In genomic region chrX:107742754-107743191, GRCh38 we compare ENCODE assay signal across 10 cellular contexts. TPM values are rescaled to one million over a fixed set of nuclear protein-coding genes. Genes with fewer than 3 reads are reported as not detected.
DNase-seq lines count a peak whose midpoint lies in the region; ATAC-seq, FAIRE-seq and TF ChIP-seq lines count a peak whose summit lies in the region.
"Had no signal": no experiment of that assay in that cellular context is flagged by ENCODE, and none has a peak within 500 bp of the region (broad histone marks: within the 10 kb centered on the region; RNA-seq: fewer than 3 reads in every experiment).

No MANE protein-coding gene starts in this region.

- H3K79me2 ChIP-seq in SU-DHL-6 (ENCODE audit: insufficient read depth, low read length): no peaks in the 10 kb centered on the region

- no peak for TF ChIP-seq CTCF in CD4-positive, alpha-beta T cell (IDR thresholded peaks at IDR 0.05)
- no peak for TF ChIP-seq CTCF in SU-DHL-6 (IDR thresholded peaks at IDR 0.05; ENCODE audit: insufficient read depth, low read length, poor library complexity, severe bottlenecking)
- TF ChIP-seq CTCF in esophagus squamous epithelium (IDR thresholded peaks at IDR 0.05): no peak
- TF ChIP-seq CTCF in pancreas (IDR thresholded peaks at IDR 0.05): no peak

- no peak overlapping the region for H3K4me3 ChIP-seq in SU-DHL-6 (ENCODE audit: insufficient read depth, low read length, poor library complexity, severe bottlenecking)
- peak overlapping the region in 3 of 4 donors; percentile 12 to 52 (median 21) for H3K4me3 ChIP-seq in esophagus squamous epithelium
- H3K4me3 ChIP-seq in pancreas: peak overlapping the region in 1 of 4 donors; percentile 14

- H3K27ac ChIP-seq in CD4-positive, alpha-beta T cell (ENCODE audit: low read depth, low read length): peak overlapping the region; percentile 64
- H3K27ac ChIP-seq in SU-DHL-6 (ENCODE audit: low read depth, low read length) (peak overlapping the region; percentile 57; the same call in 1 of the 2 replicates), esophagus squamous epithelium (peak overlapping the region; percentile 87 to 94 (median 94)), pancreas (peak overlapping the region; percentile 57 to 84 (median 73))

- H3F3A ChIP-seq in SU-DHL-6 (ENCODE audit: insufficient read depth): no peaks in the 10 kb centered on the region

- CTCF ChIA-PET in CD4-positive, alpha-beta T cell (lab: Charles Lee): interaction anchor here (1.2 to 5.3 kb wide), 2 partner anchors 20 to 69 kb away, joined by 3 to 29 read pairs; no protein-coding TSS in a partner anchor

- no peak for FAIRE-seq in pancreas (lab: Jason Lieb, UNC)

- peaks cover 7% of the 10 kb centered on the region for H3K27me3 Mint-ChIP-seq in CD4-positive, alpha-beta T cell

- H3K4me2 ChIP-seq in SU-DHL-6 (ENCODE audit: low read depth, low read length, poor library complexity, severe bottlenecking): no peak overlapping the region

- H3K4me1 ChIP-seq in esophagus squamous epithelium (peaks cover 25 to 94% (median 57%) of the 10 kb centered on the region in 3 donors), pancreas (peaks cover 15 to 24% (median 19%) of the 10 kb centered on the region in 3 donors)

- H3K27ac Mint-ChIP-seq in CD4-positive, alpha-beta T cell: peak overlapping the region; percentile 98

- peak overlapping the region; percentile 29; the same call in 1 of the 2 replicates for H3K9ac ChIP-seq in SU-DHL-6 (ENCODE audit: low read length)

- no peaks in the 10 kb centered on the region for H3K9me2 ChIP-seq in SU-DHL-6 (replicated peaks; ENCODE audit: insufficient read depth, low read length)

- intact Hi-C loops in CD4-positive, alpha-beta T cell (cut with DNase I, micrococcal nuclease): loop anchor here (1.0 to 10.0 kb wide), 4 partner anchors 25 to 152 kb away; partner anchors contain the start of gene TSC22D3 (in 1 of the 2)
- intact Hi-C loops in esophagus squamous epithelium (cut with DNase I) (no loop called here), pancreas (cut with DNase I) (no loop called here)

- H3K27me3 ChIP-seq in CD4-positive, alpha-beta T cell (ENCODE audit: control insufficient read depth, insufficient read depth, low read length): no peaks in the 10 kb centered on the region
- H3K27me3 ChIP-seq in SU-DHL-6 (ENCODE audit: low read length) (no peaks in the 10 kb centered on the region), esophagus squamous epithelium (no peaks in the 10 kb centered on the region), pancreas (peaks cover 0 to 4% (median 0%) of the 10 kb centered on the region in 4 donors)

- no peak for TF ChIP-seq POLR2A in esophagus squamous epithelium (IDR thresholded peaks at IDR 0.05)

- H3K4me1 Mint-ChIP-seq in CD4-positive, alpha-beta T cell (ENCODE audit: low read depth): peaks cover 47% of the 10 kb centered on the region

- POLR2A ChIA-PET in CD4-positive, alpha-beta T cell (lab: Charles Lee): interaction anchor here (0.6 to 5.4 kb wide), 12 partner anchors 9 to 114 kb away, joined by 3 to 96 read pairs (median 8); partner anchors contain the start of genes NCBP2L, PRPS1 and TSC22D3

- no peaks in the 10 kb centered on the region for H3K9me3 ChIP-seq in CD4-positive, alpha-beta T cell (ENCODE audit: control insufficient read depth, low read length)
- H3K9me3 ChIP-seq in SU-DHL-6 (ENCODE audit: insufficient read depth, low read length): no peaks in the 10 kb centered on the region
- no peaks in the 10 kb centered on the region for H3K9me3 ChIP-seq in esophagus squamous epithelium
- H3K9me3 ChIP-seq in pancreas: no peaks in the 10 kb centered on the region
- H3K9me3 ChIP-seq: HAP-1 had no signal

- H2AFZ ChIP-seq in SU-DHL-6 (ENCODE audit: low read depth, low read length, severe bottlenecking): peak overlapping the region; percentile 86

- 58 to 72% methylated on average over 6 to 12 of the region's 23 CpGs for WGBS in esophagus squamous epithelium, 2 donors
- 27 to 37% methylated on average over 23 of the region's 23 CpGs for WGBS in pancreas, 2 donors

- no peak for ATAC-seq in CD4-positive, alpha-beta T cell (ENCODE audit: poor library complexity)
- ATAC-seq in pancreas: peak; percentile 5 to 15 (median 12)
- ATAC-seq in HG03439 (IDR thresholded peaks at IDR 0.05; ENCODE audit: unreplicated experiment): no peak
- no peak for ATAC-seq in esophagus mucosa
- no peak for ATAC-seq in GM18511 (IDR thresholded peaks at IDR 0.05; ENCODE audit: unreplicated experiment)

- no peaks in the 10 kb centered on the region for H3K36me3 ChIP-seq in SU-DHL-6 (ENCODE audit: low read length)
- H3K36me3 ChIP-seq in esophagus squamous epithelium: no peaks in the 10 kb centered on the region
- no peaks in the 10 kb centered on the region for H3K36me3 ChIP-seq in pancreas
- H3K36me3 ChIP-seq: HAP-1 had no signal

- peaks cover 13% of the 10 kb centered on the region for H3K36me3 Mint-ChIP-seq in CD4-positive, alpha-beta T cell (ENCODE audit: low read depth)

- no peaks in the 10 kb centered on the region for H4K20me1 ChIP-seq in SU-DHL-6 (ENCODE audit: low read depth, low read length)

- H3K9me3 Mint-ChIP-seq in CD4-positive, alpha-beta T cell: no peaks in the 10 kb centered on the region

- DNase-seq in CD4-positive, alpha-beta T cell: peak in 1 of 10 experiments; percentile 7
- no peak for DNase-seq in esophagus squamous epithelium (lab: John Stamatoyannopoulos, UW)
- DNase-seq in pancreas: peak in 3 of 6 donors; percentile 36 to 75 (median 62)
- DNase-seq in amygdala (lab: John Stamatoyannopoulos, UW): no peak
- DNase-seq: GF-D8 had no signal

- H3K4me3 Mint-ChIP-seq in CD4-positive, alpha-beta T cell: peak overlapping the region; percentile 88

RNA-seq across cellular contexts. Expression of gene TSC22D3, which starts 32.8 kb away (rescaled TPM):
- total RNA-seq in CD4-positive, alpha-beta T cell: 1,000 to 10,000 TPM; 3,132 to 3,144 TPM
- 100 to 1,000 TPM in 3 of 4 donors, 10 to 100 TPM in 1; 50.2 to 558 (median 140) TPM for total RNA-seq in esophagus squamous epithelium
- total RNA-seq in pancreas: 10 to 100 TPM; 12.8 to 86.6 (median 47.3) TPM
- polyA plus RNA-seq in pancreas: 10 to 100 TPM; 38.8 to 61.5 TPM
- total RNA-seq in esophagus mucosa: 46.2 TPM

RNA-seq across cellular contexts. Expression of gene NCBP2L, which starts 34.8 kb away (rescaled TPM):
- total RNA-seq in CD4-positive, alpha-beta T cell: not detected
- total RNA-seq in esophagus squamous epithelium (not detected), pancreas (under 1 TPM in 3 of 6 donors, not detected in 3; 0.19 to 0.38 (median 0.20) TPM), esophagus mucosa (not detected)
- polyA plus RNA-seq in pancreas: under 1 TPM; 0.11 to 0.28 TPM

Comparison
In these comparisons a context has a peak if more than half of its experiments do, and no peak if none do; other contexts are left out.
1. ATAC-seq: peak in pancreas (4 of 4); none in CD4-positive, alpha-beta T cell (single experiment), HG03439 (single experiment), esophagus mucosa (single experiment) and GM18511 (single experiment).
2. RNA of gene TSC22D3, which starts 32.8 kb away (total RNA-seq): 3,132 to 3,144 TPM in CD4-positive, alpha-beta T cell; 50.2 to 558 TPM in esophagus squamous epithelium, 12.8 to 86.6 TPM in pancreas and 46.2 TPM in esophagus mucosa (single experiment); every median in the first group is over 4 times any median in the second.
3. intact Hi-C loops: an anchor here in CD4-positive, alpha-beta T cell (1.0 to 10.0 kb wide); none called in esophagus squamous epithelium and pancreas.
4. Peak in every context shown above with its lines, with median percentiles within 50 percentile points of each other: H3K27ac ChIP-seq.